Comparison of ENCODE assay signal across 1 cellular context in genomic region chr2:54579682-54580349, GRCh38.
A peak's percentile ranks its signal among the peaks of the same experiment; 100 is the strongest.
TF ChIP-seq lines count a peak whose summit lies in the region.

No MANE protein-coding gene starts in this region.

TF ChIP-seq in HepG2, 621 proteins besides CTCF, POLR2A, EP300 and RAD21 (continued from another document and continues in another):
- TF ChIP-seq RCOR2 (CRISPR knock-in tag; IDR thresholded peaks at IDR 0.05) (peak; percentile 86), KLF11 (CRISPR knock-in tag; IDR thresholded peaks at IDR 0.05) (peak; percentile 35; the same call in 1 of the 2 replicates), NFKBIZ (CRISPR knock-in tag; IDR thresholded peaks at IDR 0.05) (0 out of 2 replicates have a peak, but pooled peaks have one; percentile 13), ZBTB44 (CRISPR knock-in tag; IDR thresholded peaks at IDR 0.05) (0 out of 2 replicates have a peak, but pooled peaks have one; percentile 15), GABPB1 (CRISPR knock-in tag; IDR thresholded peaks at IDR 0.05) (peak; percentile 44; the same call in 1 of the 2 replicates), ZSCAN5A (CRISPR knock-in tag; IDR thresholded peaks at IDR 0.05; ENCODE audit: borderline replicate concordance) (peak; percentile 70; the same call in 1 of the 2 replicates), POLR2AphosphoS5 (IDR thresholded peaks at IDR 0.05; ENCODE audit: low read depth, low read length) (peak; percentile 54; the same call in 1 of the 2 replicates), ATF3 (CRISPR knock-in tag; IDR thresholded peaks at IDR 0.05) (no peak), SIX1 (CRISPR knock-in tag; IDR thresholded peaks at IDR 0.05; ENCODE audit: borderline replicate concordance) (peak; percentile 66; the same call in 1 of the 2 replicates), RBFOX2 (IDR thresholded peaks at IDR 0.05; ENCODE audit: low read depth, low read length) (no peak), ELF3 (CRISPR knock-in tag; IDR thresholded peaks at IDR 0.05) (peak; percentile 96), SATB2 (CRISPR knock-in tag; IDR thresholded peaks at IDR 0.05) (no peak), ARID5B (CRISPR knock-in tag; IDR thresholded peaks at IDR 0.05) (peak; percentile 89), ZFP82 (CRISPR knock-in tag; IDR thresholded peaks at IDR 0.05; ENCODE audit: borderline replicate concordance) (no peak), SAFB2 (CRISPR knock-in tag; IDR thresholded peaks at IDR 0.05; ENCODE audit: borderline replicate concordance, low read depth) (no peak), NKX3-1 (CRISPR knock-in tag; IDR thresholded peaks at IDR 0.05) (peak; percentile 29; the same call in 1 of the 2 replicates), TSC22D2 (CRISPR knock-in tag; IDR thresholded peaks at IDR 0.05; ENCODE audit: borderline replicate concordance) (peak; percentile 37; the same call in 1 of the 2 replicates), SAP130 (CRISPR knock-in tag; IDR thresholded peaks at IDR 0.05; ENCODE audit: low read depth) (peak; percentile 86), KDM3A (CRISPR knock-in tag; IDR thresholded peaks at IDR 0.05; ENCODE audit: low read depth) (no peak), ARID4A (CRISPR knock-in tag; IDR thresholded peaks at IDR 0.05; ENCODE audit: borderline replicate concordance) (peak; percentile 67; the same call in 1 of the 2 replicates), ZNF772 (CRISPR knock-in tag; IDR thresholded peaks at IDR 0.05) (0 out of 2 replicates have a peak, but pooled peaks have one; percentile 9), JUND (CRISPR knock-in tag; IDR thresholded peaks at IDR 0.05) (0 out of 2 replicates have a peak, but pooled peaks have one; percentile 19), NCOA1 (CRISPR knock-in tag; IDR thresholded peaks at IDR 0.05) (peak; percentile 78; the same call in 1 of the 2 replicates), HOMEZ (CRISPR knock-in tag; IDR thresholded peaks at IDR 0.05; ENCODE audit: low read depth) (no peak; the same call in 1 of the 2 replicates), AHDC1 (CRISPR knock-in tag; IDR thresholded peaks at IDR 0.05; ENCODE audit: borderline replicate concordance) (peak; percentile 73; the same call in 1 of the 2 replicates), ZNF576 (CRISPR knock-in tag; IDR thresholded peaks at IDR 0.05) (no peak), ZNF205 (CRISPR knock-in tag; IDR thresholded peaks at IDR 0.05) (peak; percentile 53; the same call in 1 of the 2 replicates), ZNF615 (CRISPR knock-in tag; IDR thresholded peaks at IDR 0.05; ENCODE audit: borderline replicate concordance) (no peak), MXD3 (CRISPR knock-in tag; IDR thresholded peaks at IDR 0.05) (no peak), PHF21A (CRISPR knock-in tag; IDR thresholded peaks at IDR 0.05) (peak; percentile 75; the same call in 1 of the 2 replicates), RFX5 (IDR thresholded peaks at IDR 0.05; ENCODE audit: low read depth, low read length) (peak; percentile 44; the same call in 1 of the 2 replicates), ZBTB25 (CRISPR knock-in tag; IDR thresholded peaks at IDR 0.05) (peak; percentile 59; the same call in 1 of the 2 replicates), ATF7 (IDR thresholded peaks at IDR 0.05) (no peak), ATF7 (CRISPR knock-in tag; IDR thresholded peaks at IDR 0.05) (no peak), HDAC1 (CRISPR knock-in tag; IDR thresholded peaks at IDR 0.05) (0 out of 2 replicates have a peak, but pooled peaks have one; percentile 39), ZNF451 (CRISPR knock-in tag; IDR thresholded peaks at IDR 0.05) (no peak), ZNF878 (CRISPR knock-in tag; IDR thresholded peaks at IDR 0.05) (peak; percentile 55; the same call in 1 of the 2 replicates)
